In the genomic region with DNA sequence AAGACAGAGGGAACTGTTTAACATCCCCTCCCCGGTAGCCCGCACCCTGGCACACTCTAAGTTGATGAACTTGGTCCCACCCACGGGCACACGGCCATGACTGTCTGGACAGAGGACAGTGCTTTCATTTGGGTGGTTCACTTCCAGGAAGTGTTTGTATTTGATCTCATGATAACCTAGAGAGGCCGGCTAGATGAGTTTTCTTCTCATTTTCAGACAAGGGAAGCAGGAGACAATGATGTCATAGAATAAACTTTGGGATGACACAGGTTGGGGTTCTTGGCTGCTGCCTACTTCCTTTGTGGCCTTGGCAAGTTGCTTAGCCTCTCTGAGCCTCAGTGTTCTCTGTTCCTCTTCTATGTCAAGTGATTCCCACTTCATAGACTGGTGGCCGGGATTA, we compare ENCODE assay signal across 19 cellular contexts. TPM values are rescaled to one million over a fixed set of nuclear protein-coding genes. Genes with fewer than 3 reads are reported as not detected.
A peak's percentile ranks its signal among the peaks of the same experiment; 100 is the strongest.
DNase-seq lines count a peak whose midpoint lies in the region; ATAC-seq and TF ChIP-seq lines count a peak whose summit lies in the region.
"Had no signal": no experiment of that assay in that cellular context is flagged by ENCODE, and none has a peak within 500 bp of the region (broad histone marks: within the 10 kb centered on the region; RNA-seq: fewer than 3 reads in every experiment).

No MANE protein-coding gene starts in this region.

- no TSS peak for BruUV-seq in IMR-90 (replicated peaks; lab: Mats Ljungman, UMichigan)

- DNase-seq in NCI-H2029 (lab: John Stamatoyannopoulos, UW), result peak; percentile 21
- no peak for DNase-seq in NCI-H2029 treated with DMSO at 0.1 percent for 48 hours (lab: John Stamatoyannopoulos, UW)
- DNase-seq in IMR-90, result peak; percentile 10
- peak; percentile 47 for DNase-seq in epithelial cell of esophagus (ENCODE audit: low read depth)
- DNase-seq in mucosa of descending colon, result peak in 2 of 3 donors; percentile 57 to 68
- no peak for DNase-seq in NCI-H524 treated with DMSO at 0.1 percent for 48 hours (lab: John Stamatoyannopoulos, UW)
- DNase-seq in natural killer cell, result no peak
- DNase-seq: adrenal gland; caudate nucleus; midbrain; MM.1S; NCI-H2081 treated with DMSO at 0.1 percent for 48 hours; NCI-H526; SJCRH30; stimulated activated naive B cell treated with anti-CD40 and anti-IgM and Interleukin-4, amounts not matched to agents 10 μg/mL and 1 μg/mL and 100 μg/mL, for 72 hours; T-helper 17 cell; thyroid gland had no signal

- no CpG with 5 or more reads among the region's 6 CpGs for WGBS in IMR-90 (ENCODE audit: extremely low coverage in 2 of 2, insufficient read length in 1 of 2), 2 experiments

- no peak overlapping the region for H2AK9ac ChIP-seq in IMR-90 (replicated peaks; ENCODE audit: low read depth, low read length, poor library complexity)

- H3K9me3 ChIP-seq in IMR-90 (ENCODE audit: control insufficient read depth, insufficient read depth, low read length) (no peaks in the 10 kb centered on the region), mucosa of descending colon (no peaks in the 10 kb centered on the region)
- H3K9me3 ChIP-seq: adrenal gland, SJCRH30, thyroid gland had no signal

- no peak overlapping the region for H4K8ac ChIP-seq in IMR-90 (ENCODE audit: low read depth in 2 of 2, low read length in 2 of 2)

- peaks cover 25% of the 10 kb centered on the region for H3K27me3 ChIP-seq in IMR-90 (ENCODE audit: control insufficient read depth, insufficient read depth, low read length)
- H3K27me3 ChIP-seq: adrenal gland, neural progenitor cell, SJCRH30, thyroid gland had no signal

- in situ Hi-C loops in IMR-90 (cut with MboI; ENCODE audit: low sequenced_read_pairs), result loop anchor here (25.0 kb wide), 1 partner anchor 637 kb away; the partner anchor contains the start of gene SYNM

- H3K14ac ChIP-seq in IMR-90 (replicated peaks; ENCODE audit: low read depth, low read length), result no peak overlapping the region

- intact Hi-C loops in IMR-90 (cut with micrococcal nuclease), result no loop called here
- intact Hi-C loops in mucosa of descending colon (cut with DNase I, micrococcal nuclease), result no loop called here
- intact Hi-C loops in natural killer cell (cut with micrococcal nuclease), result no loop called here

- peaks cover 0 to 8% of the 10 kb centered on the region in 2 donors for H3K27me3 Mint-ChIP-seq in natural killer cell (ENCODE audit: low read depth in 2 of 2)
- H3K27me3 Mint-ChIP-seq: stimulated activated naive B cell treated with anti-CD40 and anti-IgM and Interleukin-4, amounts not matched to agents 10 μg/mL and 1 μg/mL and 100 μg/mL, for 72 hours had no signal

- no peak overlapping the region for H3K56ac ChIP-seq in IMR-90 (ENCODE audit: extremely low read depth, insufficient read depth, low read length)

- no peak overlapping the region for H2BK120ac ChIP-seq in IMR-90 (ENCODE audit: low read depth, low read length)

- TF ChIP-seq CTCF in IMR-90 (conservative IDR thresholded peaks at IDR 0.05; ENCODE audit: low read depth, low read length) (no peak), epithelial cell of esophagus (IDR thresholded peaks at IDR 0.05; ENCODE audit: insufficient read depth, low read depth, low read length, missing control alignments) (no peak), mucosa of descending colon (IDR thresholded peaks at IDR 0.05) (no peak), natural killer cell (IDR thresholded peaks at IDR 0.05) (no peak)

- TF ChIP-seq POLR2A in IMR-90 (IDR thresholded peaks at IDR 0.05; ENCODE audit: low read depth, low read length), result no peak

- no peak overlapping the region for H3K4ac ChIP-seq in IMR-90 (ENCODE audit: low read depth, low read length)

- no peak overlapping the region for H2BK5ac ChIP-seq in IMR-90 (ENCODE audit: low read depth, low read length, poor library complexity, severe bottlenecking)

- no peaks in the 10 kb centered on the region for H3K9me3 Mint-ChIP-seq in natural killer cell
- H3K9me3 Mint-ChIP-seq: neural progenitor cell; stimulated activated naive B cell treated with anti-CD40 and anti-IgM and Interleukin-4, amounts not matched to agents 10 μg/mL and 1 μg/mL and 100 μg/mL, for 72 hours had no signal

- POLR2A ChIA-PET in IMR-90 (lab: Charles Lee; ENCODE audit: unreplicated experiment), result interaction anchor here (0.6 kb wide), 1 partner anchor 49 kb away, joined by 3 read pairs; no protein-coding TSS in a partner anchor

- H3K4me3 ChIP-seq in IMR-90 (ENCODE audit: insufficient read depth, low read depth, low read length), result no peak overlapping the region
- H3K4me3 ChIP-seq in epithelial cell of esophagus (ENCODE audit: low read length), result no peak overlapping the region
- H3K4me3 ChIP-seq in mucosa of descending colon, result no peak overlapping the region
- H3K4me3 ChIP-seq: adrenal gland, neural progenitor cell, SJCRH30, thyroid gland had no signal

- dilution Hi-C loops in IMR-90 (cut with HindIII; ENCODE audit: low sequenced_read_pairs, unreplicated experiment), result no loop called here

- H3K36me3 Mint-ChIP-seq in natural killer cell, result no peaks in the 10 kb centered on the region
- H3K36me3 Mint-ChIP-seq: neural progenitor cell; stimulated activated naive B cell treated with anti-CD40 and anti-IgM and Interleukin-4, amounts not matched to agents 10 μg/mL and 1 μg/mL and 100 μg/mL, for 72 hours had no signal

- H3K9ac ChIP-seq in IMR-90 (ENCODE audit: low read depth, low read length), result no peak overlapping the region
- H3K9ac ChIP-seq: neural progenitor cell had no signal

- CTCF ChIA-PET in IMR-90 (lab: Yijun Ruan, JAX), result no interaction called here

- ATAC-seq in IMR-90 (ENCODE audit: low read depth) (no peak), mucosa of descending colon (peak; percentile 84), natural killer cell (no peak), HG03565 (IDR thresholded peaks at IDR 0.05; ENCODE audit: unreplicated experiment) (no peak)
- ATAC-seq: stimulated activated naive B cell treated with anti-CD40 and anti-IgM and Interleukin-4, amounts not matched to agents 10 μg/mL and 1 μg/mL and 100 μg/mL, for 72 hours; T-helper 17 cell had no signal

- H3K18ac ChIP-seq in IMR-90 (ENCODE audit: low read depth, low read length), result no peak overlapping the region

- H3K4me1 ChIP-seq in IMR-90 (ENCODE audit: control insufficient read depth, insufficient read depth, low read length) (no peaks in the 10 kb centered on the region), mucosa of descending colon (ENCODE audit: low read depth) (no peaks in the 10 kb centered on the region)
- H3K4me1 ChIP-seq: adrenal gland, thyroid gland had no signal

- no peak overlapping the region for H2BK15ac ChIP-seq in IMR-90 (ENCODE audit: low read depth, low read length)

- H3K9me1 ChIP-seq in IMR-90 (ENCODE audit: insufficient read depth, low read length), result no peaks in the 10 kb centered on the region

- H3K4me2 ChIP-seq in IMR-90 (ENCODE audit: low read depth, low read length), result no peak overlapping the region
- H3K4me2 ChIP-seq: neural progenitor cell had no signal

- no peaks in the 10 kb centered on the region for H3K79me1 ChIP-seq in IMR-90 (ENCODE audit: low read depth in 1 of 2, low read length in 2 of 2)

- H3K36me3 ChIP-seq in IMR-90 (ENCODE audit: control insufficient read depth, insufficient read depth, low read length) (no peaks in the 10 kb centered on the region), mucosa of descending colon (ENCODE audit: low read depth) (no peaks in the 10 kb centered on the region)
- H3K36me3 ChIP-seq: adrenal gland, neural progenitor cell, SJCRH30, thyroid gland had no signal

- no peak overlapping the region for H3K27ac Mint-ChIP-seq in natural killer cell
- H3K27ac Mint-ChIP-seq: stimulated activated naive B cell treated with anti-CD40 and anti-IgM and Interleukin-4, amounts not matched to agents 10 μg/mL and 1 μg/mL and 100 μg/mL, for 72 hours; T-helper 17 cell had no signal

- TF ChIP-seq RAD21 in IMR-90 (IDR thresholded peaks at IDR 0.05; ENCODE audit: low read length), result no peak

- H3K4me3 Mint-ChIP-seq in natural killer cell, result no peak overlapping the region
- H3K4me3 Mint-ChIP-seq: neural progenitor cell; stimulated activated naive B cell treated with anti-CD40 and anti-IgM and Interleukin-4, amounts not matched to agents 10 μg/mL and 1 μg/mL and 100 μg/mL, for 72 hours; T-helper 17 cell had no signal

- no peaks in the 10 kb centered on the region for H4K20me1 ChIP-seq in IMR-90 (ENCODE audit: insufficient read depth, low read length)

- no peak overlapping the region for H4K5ac ChIP-seq in IMR-90 (ENCODE audit: low read depth, low read length)

- no peak overlapping the region for H3K23ac ChIP-seq in IMR-90 (ENCODE audit: low read depth, low read length)

- H2AFZ ChIP-seq in IMR-90 (replicated peaks; ENCODE audit: low read length, poor library complexity), result peak overlapping the region; percentile 55
- H2AFZ ChIP-seq: neural progenitor cell had no signal

- H4K91ac ChIP-seq in IMR-90 (ENCODE audit: insufficient read depth, low read depth, low read length), result no peak overlapping the region

- H2AK5ac ChIP-seq in IMR-90 (ENCODE audit: low read depth, low read length), result no peak overlapping the region

- H3K27ac ChIP-seq in IMR-90 (ENCODE audit: insufficient read depth, low read length), result no peak overlapping the region
- H3K27ac ChIP-seq: adrenal gland, neural progenitor cell, SJCRH30, thyroid gland had no signal

- no peak overlapping the region for H2BK20ac ChIP-seq in IMR-90 (ENCODE audit: low read depth, low read length)

- H3K4me1 Mint-ChIP-seq in natural killer cell, result no peaks in the 10 kb centered on the region
- H3K4me1 Mint-ChIP-seq: stimulated activated naive B cell treated with anti-CD40 and anti-IgM and Interleukin-4, amounts not matched to agents 10 μg/mL and 1 μg/mL and 100 μg/mL, for 72 hours had no signal

TF ChIP-seq in IMR-90, 13 proteins besides CTCF, POLR2A, EP300 and RAD21 (continues in another document):
- no peak for TF ChIP-seq FOS (IDR thresholded peaks at IDR 0.05; ENCODE audit: low read depth, low read length)
- TF ChIP-seq, protein P1, sequence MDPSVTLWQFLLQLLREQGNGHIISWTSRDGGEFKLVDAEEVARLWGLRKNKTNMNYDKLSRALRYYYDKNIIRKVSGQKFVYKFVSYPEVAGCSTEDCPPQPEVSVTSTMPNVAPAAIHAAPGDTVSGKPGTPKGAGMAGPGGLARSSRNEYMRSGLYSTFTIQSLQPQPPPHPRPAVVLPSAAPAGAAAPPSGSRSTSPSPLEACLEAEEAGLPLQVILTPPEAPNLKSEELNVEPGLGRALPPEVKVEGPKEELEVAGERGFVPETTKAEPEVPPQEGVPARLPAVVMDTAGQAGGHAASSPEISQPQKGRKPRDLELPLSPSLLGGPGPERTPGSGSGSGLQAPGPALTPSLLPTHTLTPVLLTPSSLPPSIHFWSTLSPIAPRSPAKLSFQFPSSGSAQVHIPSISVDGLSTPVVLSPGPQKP (IDR thresholded peaks at IDR 0.05; ENCODE audit: borderline replicate concordance, low read depth, low read length), result no peak
- no peak for TF ChIP-seq NFE2L2 (IDR thresholded peaks at IDR 0.05; ENCODE audit: low read depth, low read length)
- TF ChIP-seq BHLHE40 (IDR thresholded peaks at IDR 0.05; ENCODE audit: low read depth, low read length), result no peak

RNA-seq across cellular contexts. Expression of gene LYSMD4, which starts 16.1 kb away (rescaled TPM):
- total RNA-seq in IMR-90 (2012; rRNA removed), result 4.5 and 5.6 TPM in 2 replicates
- polyA plus RNA-seq in IMR-90 (2012; rRNA removed), result 4.1 and 5.0 TPM in 2 replicates
- polyA plus RNA-seq in IMR-90 (2012; cell fraction: cytosol; rRNA removed), result 2.7 and 4.6 TPM in 2 replicates
- polyA plus RNA-seq in IMR-90 (2012; cell fraction: nucleus; rRNA removed; ENCODE audit: low replicate concordance), result 20.1 and 24.3 TPM in 2 replicates
- total RNA-seq in mucosa of descending colon, result 10 to 100 TPM in 2 of 3 donors, 1 to 10 TPM in 1; 6.4 to 15.6 (median 13.4) TPM
- 1 to 10 TPM; 5.0 to 9.1 (median 7.2) TPM for total RNA-seq in natural killer cell

Comparison
In these comparisons a context has a peak if more than half of its experiments do, and no peak if none do; other contexts are left out.
1. DNase-seq: peak in NCI-H2029 (single experiment), IMR-90 (single experiment), epithelial cell of esophagus (single experiment) and mucosa of descending colon (2 of 3); none in NCI-H2029 treated with DMSO at 0.1 percent for 48 hours (single experiment), NCI-H524 treated with DMSO at 0.1 percent for 48 hours (single experiment) and natural killer cell (single experiment).